ENCODE assay signal across 31 cellular contexts in genomic region chr2:167726788-167727187, GRCh38.
"Had no signal": no experiment of that assay in that cellular context is flagged by ENCODE, and none has a peak within 500 bp of the region (broad histone marks: within the 10 kb centered on the region; RNA-seq: fewer than 3 reads in every experiment).

No MANE protein-coding gene starts in this region.

- H3K27me3 ChIP-seq: neural progenitor cell, ovary, right lobe of liver, sigmoid colon, spleen, suprapubic skin, testis, tibial artery, transverse colon, upper lobe of right lung, uterus had no signal

- DNase-seq: natural killer cell; occipital lobe; ovary; posterior cingulate gyrus; psoas muscle; right cardiac atrium; right lobe of liver; sigmoid colon; spleen; stimulated activated CD4-positive, alpha-beta T cell treated with anti-CD3 and anti-CD28 coated beads, Interleukin-12 subunit alpha, Interleukin-12 subunit beta, amount 100 ng/mL, for 4 hours; stimulated activated CD4-positive, alpha-beta T cell treated with anti-CD3 and anti-CD28 coated beads, Interleukin-1b, Interleukin-23, amount 100 ng/mL, for 48 hours; stimulated activated CD4-positive, alpha-beta T cell treated with anti-CD3 and anti-CD28 coated beads, Interleukin-4, amount 100 ng/mL, for 1 hour; stimulated activated CD4-positive, alpha-beta T cell treated with anti-CD3 and anti-CD28 coated beads, Interleukin-4, amount 100 ng/mL, for 4 hours; stimulated activated CD8-positive, alpha-beta memory T cell treated with anti-CD3 and anti-CD28 coated beads, Interleukin-4, amount 100 ng/mL, for 48 hours; stimulated activated naive CD4-positive, alpha-beta T cell; stimulated activated naive CD8-positive, alpha-beta T cell treated with anti-CD3 and anti-CD28 coated beads, Interleukin-15, amount 100 ng/mL, for 72 hours; stimulated activated naive CD8-positive, alpha-beta T cell treated with anti-CD3 and anti-CD28 coated beads, Interleukin-15, Interleukin-2, amounts not matched to agents 100 U/mL and 50 U/mL, for 24 hours; substantia nigra; testis; tibial artery; transverse colon; upper lobe of right lung; uterus had no signal

- H3K27ac ChIP-seq: neural progenitor cell, ovary, parathyroid adenoma, psoas muscle, right lobe of liver, sigmoid colon, spleen, suprapubic skin, testis, tibial artery, transverse colon, upper lobe of right lung, uterus had no signal

- H3K4me3 Mint-ChIP-seq: natural killer cell; nephron; neural progenitor cell; stimulated activated memory B cell treated with anti-CD40 and anti-IgM and Interleukin-4, amounts not matched to agents 10 μg/mL and 1 μg/mL and 100 μg/mL, for 72 hours; stimulated activated naive CD8-positive, alpha-beta T cell treated with anti-CD3 and anti-CD28 coated beads, Interleukin-15, amount 100 ng/mL, for 72 hours; type B pancreatic cell had no signal

- H3K36me3 ChIP-seq: neural progenitor cell, ovary, right lobe of liver, sigmoid colon, spleen, suprapubic skin, tibial artery, transverse colon, upper lobe of right lung, uterus had no signal

- H3K4me1 ChIP-seq: parathyroid adenoma, right lobe of liver, sigmoid colon, spleen, suprapubic skin, testis, tibial artery, upper lobe of right lung, uterus had no signal

- ATAC-seq: natural killer cell; psoas muscle; right cardiac atrium; right lobe of liver; stimulated activated memory B cell treated with anti-CD40 and anti-IgM and Interleukin-4, amounts not matched to agents 10 μg/mL and 1 μg/mL and 100 μg/mL, for 72 hours; stimulated activated naive CD8-positive, alpha-beta T cell treated with anti-CD3 and anti-CD28 coated beads, Interleukin-15, amount 100 ng/mL, for 72 hours; stimulated activated naive CD8-positive, alpha-beta T cell treated with anti-CD3 and anti-CD28 coated beads, Interleukin-15, Interleukin-2, amounts not matched to agents 100 U/mL and 50 U/mL, for 24 hours; upper lobe of right lung had no signal

- H3K9me3 Mint-ChIP-seq: nephron; neural progenitor cell; stimulated activated memory B cell treated with anti-CD40 and anti-IgM and Interleukin-4, amounts not matched to agents 10 μg/mL and 1 μg/mL and 100 μg/mL, for 72 hours; stimulated activated naive CD8-positive, alpha-beta T cell treated with anti-CD3 and anti-CD28 coated beads, Interleukin-15, amount 100 ng/mL, for 72 hours; type B pancreatic cell had no signal

- H3K36me3 Mint-ChIP-seq: natural killer cell; neural progenitor cell; stimulated activated memory B cell treated with anti-CD40 and anti-IgM and Interleukin-4, amounts not matched to agents 10 μg/mL and 1 μg/mL and 100 μg/mL, for 72 hours; type B pancreatic cell had no signal

- H3K9me3 ChIP-seq: ovary, psoas muscle, right lobe of liver, sigmoid colon, spleen, suprapubic skin, testis, tibial artery, transverse colon, upper lobe of right lung, uterus had no signal

- H3K4me1 Mint-ChIP-seq: natural killer cell; stimulated activated memory B cell treated with anti-CD40 and anti-IgM and Interleukin-4, amounts not matched to agents 10 μg/mL and 1 μg/mL and 100 μg/mL, for 72 hours; stimulated activated naive CD8-positive, alpha-beta T cell treated with anti-CD3 and anti-CD28 coated beads, Interleukin-15, amount 100 ng/mL, for 72 hours had no signal

- H3K4me3 ChIP-seq: neural progenitor cell, ovary, psoas muscle, right lobe of liver, sigmoid colon, smooth muscle cell, spleen, suprapubic skin, testis, tibial artery, transverse colon, upper lobe of right lung, uterus had no signal

- H3K27ac Mint-ChIP-seq: natural killer cell; nephron; neural progenitor cell; stimulated activated memory B cell treated with anti-CD40 and anti-IgM and Interleukin-4, amounts not matched to agents 10 μg/mL and 1 μg/mL and 100 μg/mL, for 72 hours; type B pancreatic cell had no signal

- H3K27me3 Mint-ChIP-seq: progenitor cell of endocrine pancreas; stimulated activated memory B cell treated with anti-CD40 and anti-IgM and Interleukin-4, amounts not matched to agents 10 μg/mL and 1 μg/mL and 100 μg/mL, for 72 hours; stimulated activated naive CD8-positive, alpha-beta T cell treated with anti-CD3 and anti-CD28 coated beads, Interleukin-15, amount 100 ng/mL, for 72 hours had no signal
